In genomic region chr15:31046759-31047359, GRCh38 we compare ENCODE assay signal across 24 cellular contexts. TPM values are rescaled to one million over a fixed set of nuclear protein-coding genes. Genes with fewer than 3 reads are reported as not detected.
DNase-seq lines count a peak whose midpoint lies in the region; ATAC-seq and TF ChIP-seq lines count a peak whose summit lies in the region.
"Had no signal": no experiment of that assay in that cellular context is flagged by ENCODE, and none has a peak within 500 bp of the region (broad histone marks: within the 10 kb centered on the region; RNA-seq: fewer than 3 reads in every experiment).

No MANE protein-coding gene starts in this region.

- no peak overlapping the region for H3K4me3 Mint-ChIP-seq in endodermal cell
- no peak overlapping the region for H3K4me3 Mint-ChIP-seq in nephron progenitor cell

- no peak for TF ChIP-seq EP300 in sigmoid colon (IDR thresholded peaks at IDR 0.05)

- H3K36me3 ChIP-seq in endodermal cell (ENCODE audit: control insufficient read depth, insufficient read depth, low read length): no peaks in the 10 kb centered on the region
- H3K36me3 ChIP-seq in sigmoid colon: no peaks in the 10 kb centered on the region

- no peak overlapping the region for H3K4me3 ChIP-seq in endodermal cell (ENCODE audit: low read length)
- H3K4me3 ChIP-seq in sigmoid colon: no peak overlapping the region
- H3K4me3 ChIP-seq: GM23248 had no signal

- H3K4me1 ChIP-seq in endodermal cell (ENCODE audit: control insufficient read depth, insufficient read depth, low read length) (no peaks in the 10 kb centered on the region), sigmoid colon (no peaks in the 10 kb centered on the region)

- H3K27ac Mint-ChIP-seq in endodermal cell: no peak overlapping the region
- H3K27ac Mint-ChIP-seq in nephron progenitor cell: peak overlapping the region; percentile 67

- H3K36me3 Mint-ChIP-seq in endodermal cell (ENCODE audit: low read depth): no peaks in the 10 kb centered on the region
- no peaks in the 10 kb centered on the region for H3K36me3 Mint-ChIP-seq in nephron progenitor cell (ENCODE audit: low read depth)
- H3K36me3 Mint-ChIP-seq: CD4-positive, CD25-positive, alpha-beta regulatory T cell had no signal

- H3K9me3 Mint-ChIP-seq in endodermal cell (no peaks in the 10 kb centered on the region), nephron progenitor cell (no peaks in the 10 kb centered on the region)
- H3K9me3 Mint-ChIP-seq: CD4-positive, CD25-positive, alpha-beta regulatory T cell had no signal

- peak; percentile 68 for DNase-seq in Right ventricle myocardium superior
- DNase-seq in cardiac septum (ENCODE audit: low spot score): no peak
- DNase-seq in endodermal cell: peak; percentile 63
- no peak for DNase-seq in nephron progenitor cell
- no peak for DNase-seq in sigmoid colon
- DNase-seq in effector CD8-positive, alpha-beta T cell (lab: John Stamatoyannopoulos, UW): no peak
- no peak for DNase-seq in NCI-H446 (lab: John Stamatoyannopoulos, UW)
- DNase-seq: 8988T; Caco-2; CD4-positive, CD25-positive, alpha-beta regulatory T cell; GF-D8; GM23248; Karpas-422; NCI-H1417 treated with DMSO at 0.1 percent for 48 hours; NCI-H2029; NCI-H345; NCI-H526; PC-3; RPMI8226 had no signal

- intact Hi-C loops in Right ventricle myocardium superior (cut with DNase I) (no loop called here), cardiac septum (cut with DNase I) (no loop called here), sigmoid colon (cut with DNase I) (no loop called here)

- H3K9ac ChIP-seq in endodermal cell (ENCODE audit: extremely low read depth, low read length, poor library complexity, severe bottlenecking): no peak overlapping the region
- H3K9ac ChIP-seq: GM23248 had no signal

- H3K9me3 ChIP-seq in endodermal cell (ENCODE audit: control insufficient read depth, low read length) (no peaks in the 10 kb centered on the region), sigmoid colon (no peaks in the 10 kb centered on the region)
- H3K9me3 ChIP-seq: Caco-2 had no signal

- H3K4me1 Mint-ChIP-seq in endodermal cell (peaks cover 16% of the 10 kb centered on the region), nephron progenitor cell (peaks cover 13% of the 10 kb centered on the region)

- ATAC-seq in Right ventricle myocardium superior (ENCODE audit: poor library complexity) (peak; percentile 85), HG03565 (IDR thresholded peaks at IDR 0.05; ENCODE audit: unreplicated experiment) (no peak)
- ATAC-seq: PC-3 had no signal

- H3K27me3 Mint-ChIP-seq in endodermal cell (ENCODE audit: insufficient read depth) (no peaks in the 10 kb centered on the region), nephron progenitor cell (ENCODE audit: low read depth, poor library complexity) (peaks cover 8% of the 10 kb centered on the region)

- TF ChIP-seq CTCF in endodermal cell (conservative IDR thresholded peaks at IDR 0.05): no peak
- TF ChIP-seq CTCF in nephron progenitor cell (IDR thresholded peaks at IDR 0.05): no peak
- no peak for TF ChIP-seq CTCF in sigmoid colon (IDR thresholded peaks at IDR 0.05)

- WGBS in endodermal cell (ENCODE audit: insufficient coverage in 1 of 2, insufficient read length in 1 of 2), 2 experiments: 92 to 94% methylated on average over 13 to 19 of the region's 19 CpGs
- WGBS in sigmoid colon, 2 donors: 75 to 92% methylated on average over 19 of the region's 19 CpGs

- no peak for TF ChIP-seq POLR2A in sigmoid colon (IDR thresholded peaks at IDR 0.05)

- H3K27me3 ChIP-seq in endodermal cell (ENCODE audit: control insufficient read depth, insufficient read depth, low read length, poor library complexity, severe bottlenecking) (no peaks in the 10 kb centered on the region), sigmoid colon (no peaks in the 10 kb centered on the region)

- no peak overlapping the region for H3K27ac ChIP-seq in endodermal cell (ENCODE audit: low read depth, low read length)
- H3K27ac ChIP-seq in sigmoid colon: no peak overlapping the region
- H3K27ac ChIP-seq: GM23248 had no signal

RNA-seq across cellular contexts. Expression of gene TRPM1, which starts 54.7 kb away (rescaled TPM):
- total RNA-seq in Right ventricle myocardium superior (not detected), cardiac septum (not detected), endodermal cell (not detected), sigmoid colon (not detected)
- polyA plus RNA-seq in endodermal cell (2013, experiment 1 of 2): 0.28 TPM
- polyA plus RNA-seq in endodermal cell (2013, experiment 2 of 2): not detected
- under 1 TPM in 1 of 3 donors, not detected in 2; 0.12 TPM for polyA plus RNA-seq in sigmoid colon
- total RNA-seq: Caco-2; CD4-positive, CD25-positive, alpha-beta regulatory T cell; Daoy; GM23248; HT1080; MCF 10A; PC-3 had no signal
- polyA plus RNA-seq: AG04450; CD4-positive, CD25-positive, alpha-beta regulatory T cell; GM23248 had no signal

RNA-seq across cellular contexts. Expression of gene MTMR10, which starts 55.4 kb away (rescaled TPM):
- total RNA-seq in Right ventricle myocardium superior (30.0 TPM), cardiac septum (27.5 TPM), endodermal cell (10 to 100 TPM; 12.4 to 16.2 TPM), sigmoid colon (10 to 100 TPM; 24.3 to 31.0 (median 27.9) TPM)
- polyA plus RNA-seq in endodermal cell (2013, experiment 1 of 2): 11.9 TPM
- polyA plus RNA-seq in endodermal cell (2013, experiment 2 of 2): 12.6 TPM
- polyA plus RNA-seq in sigmoid colon: 10 to 100 TPM; 11.4 to 12.7 (median 11.7) TPM

Comparison
In these comparisons a context has a peak if more than half of its experiments do, and no peak if none do; other contexts are left out.
1. DNase-seq: peak in Right ventricle myocardium superior (single experiment) and endodermal cell (single experiment); none in cardiac septum (single experiment), nephron progenitor cell (single experiment), sigmoid colon (single experiment), effector CD8-positive, alpha-beta T cell (single experiment) and NCI-H446 (0 of 2).